In the genomic region with DNA sequence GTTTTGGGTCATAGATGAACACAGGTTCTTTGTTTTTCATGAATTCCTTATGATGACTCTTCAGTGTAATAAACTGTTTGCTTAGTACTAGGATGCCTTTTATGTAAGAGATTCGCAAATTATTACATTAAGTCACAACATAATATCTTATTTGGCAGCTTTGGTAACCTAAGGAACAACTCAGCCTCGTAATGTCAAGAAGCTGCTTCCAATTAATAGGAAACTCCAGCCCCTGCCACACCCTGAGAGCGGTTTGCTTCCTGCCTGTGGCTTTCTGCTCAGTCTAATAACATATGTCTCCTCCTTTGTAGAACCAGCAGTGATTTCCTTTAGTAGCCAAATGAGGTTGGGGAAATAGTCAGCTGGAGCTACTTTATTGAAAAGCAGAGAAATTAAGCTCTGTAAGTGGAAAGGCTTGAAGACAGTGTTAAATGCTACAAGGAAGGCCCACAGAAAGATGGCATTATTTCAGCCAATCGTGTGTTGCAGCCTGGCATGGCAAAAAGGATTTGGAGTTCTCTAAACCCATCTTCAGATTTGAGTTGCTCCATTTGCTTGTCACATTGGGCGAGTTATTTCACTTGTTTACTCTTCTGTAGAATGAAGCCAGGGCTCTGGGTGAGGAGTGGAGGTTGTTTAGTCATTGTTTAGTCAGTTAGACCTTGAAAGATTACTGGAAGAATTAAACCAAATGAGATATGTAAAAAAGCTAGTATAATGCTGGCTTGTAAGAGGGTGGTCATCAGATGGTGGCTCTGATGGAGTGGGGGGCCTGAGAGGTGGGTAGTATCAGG, we compare ENCODE assay signal across 2 cellular contexts.
TF ChIP-seq lines count a peak whose summit lies in the region.

No MANE protein-coding gene starts in this region.

TF ChIP-seq in GM23338, 12 proteins besides CTCF, POLR2A, EP300 and RAD21:
- peak; percentile 47 for TF ChIP-seq EZH2phosphoT487 (IDR thresholded peaks at IDR 0.05; ENCODE audit: unreplicated experiment)
- no peak for TF ChIP-seq NANOG (IDR thresholded peaks at IDR 0.05; ENCODE audit: borderline replicate concordance)

TF ChIP-seq in HepG2, 621 proteins besides CTCF, POLR2A, EP300 and RAD21:
- TF ChIP-seq FOXA3 (CRISPR knock-in tag; IDR thresholded peaks at IDR 0.05) (peak; percentile 66; the same call in 1 of the 2 replicates), ZNF644 (CRISPR knock-in tag; IDR thresholded peaks at IDR 0.05; ENCODE audit: low read depth) (peak; percentile 51), RFX3 (CRISPR knock-in tag; IDR thresholded peaks at IDR 0.05) (no peak), NR2F6 (IDR thresholded peaks at IDR 0.05) (no peak), NR2F6 (CRISPR knock-in tag; IDR thresholded peaks at IDR 0.05) (no peak), FOXP1 (IDR thresholded peaks at IDR 0.05) (no peak), FOXP1 (CRISPR knock-in tag; IDR thresholded peaks at IDR 0.05) (peak; percentile 32; the same call in 1 of the 2 replicates), THAP11 (CRISPR knock-in tag; IDR thresholded peaks at IDR 0.05) (0 out of 2 replicates have a peak, but pooled peaks have one; percentile 15), HOMEZ (CRISPR knock-in tag; IDR thresholded peaks at IDR 0.05; ENCODE audit: low read depth) (peak; percentile 74; the same call in 1 of the 2 replicates), FOXA1 (IDR thresholded peaks at IDR 0.05) (no peak), FOXA1 (CRISPR knock-in tag; IDR thresholded peaks at IDR 0.05) (peak; percentile 29; the same call in 1 of the 2 replicates), ZFP41 (CRISPR knock-in tag; IDR thresholded peaks at IDR 0.05; ENCODE audit: borderline replicate concordance) (no peak), ZNF382 (CRISPR knock-in tag; IDR thresholded peaks at IDR 0.05; ENCODE audit: borderline replicate concordance) (no peak), ZNF33A (CRISPR knock-in tag; IDR thresholded peaks at IDR 0.05; ENCODE audit: borderline replicate concordance) (no peak), SALL2 (CRISPR knock-in tag; IDR thresholded peaks at IDR 0.05) (no peak), ZNF460 (CRISPR knock-in tag; IDR thresholded peaks at IDR 0.05; ENCODE audit: borderline replicate concordance) (no peak), HNF1A (IDR thresholded peaks at IDR 0.05; ENCODE audit: low read depth) (no peak), HNF1A (CRISPR knock-in tag; IDR thresholded peaks at IDR 0.05; ENCODE audit: borderline replicate concordance) (no peak), FOXO1 (CRISPR knock-in tag; IDR thresholded peaks at IDR 0.05) (no peak), KDM3A (CRISPR knock-in tag; IDR thresholded peaks at IDR 0.05; ENCODE audit: low read depth) (no peak), ZNF362 (CRISPR knock-in tag; IDR thresholded peaks at IDR 0.05; ENCODE audit: borderline replicate concordance) (no peak), PHF5A (CRISPR knock-in tag; IDR thresholded peaks at IDR 0.05; ENCODE audit: low read depth, unreplicated experiment) (no peak)
